8 cellular contexts compared by ENCODE assay signal in genomic region chr14:76644875-76645518, GRCh38.
DNase-seq lines count a peak whose midpoint lies in the region; ATAC-seq and TF ChIP-seq lines count a peak whose summit lies in the region.

No MANE protein-coding gene starts in this region.

- H3K9me3 ChIP-seq in H9 (ENCODE audit: control insufficient read depth, low read depth, low read length) (no peaks in the 10 kb centered on the region), OCI-LY1 (ENCODE audit: low read length) (no peaks in the 10 kb centered on the region)

- H3K14ac ChIP-seq in H9 (ENCODE audit: insufficient read depth, low read length) = no peak overlapping the region

- peaks cover 1% of the 10 kb centered on the region for H3K27me3 Mint-ChIP-seq in H9 (ENCODE audit: low read depth)
- peaks cover 18 to 20% of the 10 kb centered on the region in 2 donors for H3K27me3 Mint-ChIP-seq in T-cell

- H3K27me3 ChIP-seq in H9 (ENCODE audit: insufficient read depth, low read length) (no peaks in the 10 kb centered on the region), OCI-LY1 (ENCODE audit: insufficient read depth, low read length) (no peaks in the 10 kb centered on the region; the same call in 1 of the 2 replicates)

- DNase-seq in DMS114 treated with DMSO at 0.1 percent for 48 hours (lab: John Stamatoyannopoulos, UW; ENCODE audit: unreplicated experiment) = peak; percentile 12
- peak; percentile 71 for DNase-seq in H9
- no peak for DNase-seq in epithelial cell of proximal tubule (ENCODE audit: low read depth)
- peak; percentile 49 for DNase-seq in pons (ENCODE audit: low spot score)
- no peak for DNase-seq in T-cell
- no peak for DNase-seq in posterior vena cava (ENCODE audit: low spot score)

- H3K9ac ChIP-seq in H9 (ENCODE audit: extremely low read depth, insufficient read length, low read length) (no peak overlapping the region), OCI-LY1 (ENCODE audit: low read length) (no peak overlapping the region)

- no peak overlapping the region for H3K4me2 ChIP-seq in H9 (ENCODE audit: insufficient read depth, insufficient read length, low read length)
- no peak overlapping the region for H3K4me2 ChIP-seq in OCI-LY1 (ENCODE audit: low read length)

- POLR2A ChIA-PET in T-cell (lab: Charles Lee) = no interaction called here

- no peak overlapping the region for H3T11ph ChIP-seq in H9 (ENCODE audit: low read length)

- no peak overlapping the region for H3K23ac ChIP-seq in H9 (ENCODE audit: insufficient read length, low read depth, low read length)

- H2BK15ac ChIP-seq in H9 (ENCODE audit: low read depth, low read length) = no peak overlapping the region

- H4K8ac ChIP-seq in H9 (replicated peaks; ENCODE audit: insufficient read length, low read depth, low read length) = no peak overlapping the region

- no peak overlapping the region for H3K56ac ChIP-seq in H9 (ENCODE audit: insufficient read length, low read depth, low read length)

- no peak overlapping the region for H2AFZ ChIP-seq in H9 (ENCODE audit: low read length)
- no peak overlapping the region for H2AFZ ChIP-seq in OCI-LY1 (ENCODE audit: low read length)

- ATAC-seq in T-cell (replicated peaks in 1 of 4) (no peak), HG03354 (IDR thresholded peaks at IDR 0.05; ENCODE audit: poor library complexity, severe bottlenecking, unreplicated experiment) (no peak)

- H3K4me3 ChIP-seq in OCI-LY1 (ENCODE audit: low read depth, low read length, poor library complexity, severe bottlenecking) = no peak overlapping the region
- H3K4me3 ChIP-seq in epithelial cell of proximal tubule (ENCODE audit: low read depth, low read length) = no peak overlapping the region

- no peak overlapping the region for H2BK12ac ChIP-seq in H9 (ENCODE audit: insufficient read length, low read depth, low read length)

- no peaks in the 10 kb centered on the region for H4K20me1 ChIP-seq in H9 (ENCODE audit: control insufficient read depth, insufficient read depth, insufficient read length)
- no peaks in the 10 kb centered on the region for H4K20me1 ChIP-seq in OCI-LY1 (ENCODE audit: insufficient read depth, low read length)

- no CpG with 5 or more reads among the region's 12 CpGs for WGBS in H9 (ENCODE audit: extremely low coverage, insufficient read length, low lambda C conversion rate)

- no peaks in the 10 kb centered on the region for H3F3A ChIP-seq in OCI-LY1 (ENCODE audit: insufficient read depth, low read length)

- no peaks in the 10 kb centered on the region for H3K9me2 ChIP-seq in OCI-LY1 (ENCODE audit: low read depth, low read length)

- H3K27ac Mint-ChIP-seq in H9 (no peak overlapping the region; a peak in 2 of 7 replicates), T-cell (no peak overlapping the region)

- H3K9me3 Mint-ChIP-seq in H9 (no peaks in the 10 kb centered on the region; a peak in 1 of 5 replicates), T-cell (no peaks in the 10 kb centered on the region)

- no peak overlapping the region for H2BK120ac ChIP-seq in H9 (ENCODE audit: low read depth, low read length, poor library complexity, severe bottlenecking)

- TF ChIP-seq CTCF in H9 (conservative IDR thresholded peaks at IDR 0.05) (peak; percentile 92), OCI-LY1 (IDR thresholded peaks at IDR 0.05; ENCODE audit: low read length) (peak; percentile 72), epithelial cell of proximal tubule (conservative IDR thresholded peaks at IDR 0.05; ENCODE audit: low read depth, low read length) (peak; percentile 62)

- H2BK20ac ChIP-seq in H9 (ENCODE audit: low read depth, low read length, poor library complexity, severe bottlenecking) = no peak overlapping the region

- no peak overlapping the region for H3K18ac ChIP-seq in H9 (ENCODE audit: insufficient read length, low read depth, low read length)

- peaks cover 13 to 14% of the 10 kb centered on the region in 2 experiments for H3K4me1 Mint-ChIP-seq in H9
- no peaks in the 10 kb centered on the region for H3K4me1 Mint-ChIP-seq in T-cell

- H3K4me1 ChIP-seq in H9 (ENCODE audit: insufficient read depth, low read length) (no peaks in the 10 kb centered on the region), OCI-LY1 (ENCODE audit: insufficient read depth, low read length, severe bottlenecking) (no peaks in the 10 kb centered on the region)

- no peak overlapping the region for H2AK5ac ChIP-seq in H9 (ENCODE audit: insufficient read length, low read length)

- no peaks in the 10 kb centered on the region for H3K23me2 ChIP-seq in H9 (ENCODE audit: insufficient read length, low read depth, low read length, poor library complexity, severe bottlenecking)

- no peaks in the 10 kb centered on the region for H3K36me3 ChIP-seq in OCI-LY1 (ENCODE audit: insufficient read depth, low read length)

- no peaks in the 10 kb centered on the region for H3K79me1 ChIP-seq in H9 (ENCODE audit: insufficient read depth, low read depth, low read length, poor library complexity, severe bottlenecking)

- H3K36me3 Mint-ChIP-seq in H9 (ENCODE audit: insufficient read depth in 1 of 3, low read depth in 3 of 3) = no peaks in the 10 kb centered on the region
- no peaks in the 10 kb centered on the region for H3K36me3 Mint-ChIP-seq in T-cell

- H3K4ac ChIP-seq in H9 (ENCODE audit: low read depth, low read length) = no peak overlapping the region

- H3K79me2 ChIP-seq in H9 (ENCODE audit: insufficient read depth, low read length) (0 out of 2 replicates have a peak, but pooled peaks cover 2% of the 10 kb centered on the region), OCI-LY1 (ENCODE audit: insufficient read depth, low read length) (no peaks in the 10 kb centered on the region)

- H4K5ac ChIP-seq in H9 (ENCODE audit: insufficient read length, low read depth, low read length) = no peak overlapping the region

- CTCF ChIA-PET in T-cell (lab: Charles Lee) = no interaction called here

- H3K27ac ChIP-seq in H9 (ENCODE audit: insufficient read length, low read depth, low read length) (no peak overlapping the region), OCI-LY1 (ENCODE audit: low read depth, low read length, poor library complexity, severe bottlenecking) (no peak overlapping the region)

- intact Hi-C loops in posterior vena cava (cut with DNase I) = loop anchor here in 1 of 2 donors (10.0 kb wide), 1 partner anchor 190 kb away; no protein-coding TSS in a partner anchor

- no peak overlapping the region for H2BK5ac ChIP-seq in H9 (ENCODE audit: insufficient read length, low read length)

- no peak overlapping the region for H3K4me3 Mint-ChIP-seq in H9
- no peak overlapping the region for H3K4me3 Mint-ChIP-seq in T-cell

- H4K91ac ChIP-seq in H9 (ENCODE audit: insufficient read length, low read depth, low read length) = no peak overlapping the region

Comparison
In these comparisons a context has a peak if more than half of its experiments do, and no peak if none do; other contexts are left out.
1. DNase-seq: peak in DMS114 treated with DMSO at 0.1 percent for 48 hours (single experiment), H9 (single experiment) and pons (single experiment); none in epithelial cell of proximal tubule (single experiment), T-cell (0 of 34) and posterior vena cava (single experiment).
2. Peak in every context shown above with its lines, with median percentiles within 50 percentile points of each other: CTCF ChIP-seq.